Comparison of ENCODE assay signal across 29 cellular contexts in the genomic region with DNA sequence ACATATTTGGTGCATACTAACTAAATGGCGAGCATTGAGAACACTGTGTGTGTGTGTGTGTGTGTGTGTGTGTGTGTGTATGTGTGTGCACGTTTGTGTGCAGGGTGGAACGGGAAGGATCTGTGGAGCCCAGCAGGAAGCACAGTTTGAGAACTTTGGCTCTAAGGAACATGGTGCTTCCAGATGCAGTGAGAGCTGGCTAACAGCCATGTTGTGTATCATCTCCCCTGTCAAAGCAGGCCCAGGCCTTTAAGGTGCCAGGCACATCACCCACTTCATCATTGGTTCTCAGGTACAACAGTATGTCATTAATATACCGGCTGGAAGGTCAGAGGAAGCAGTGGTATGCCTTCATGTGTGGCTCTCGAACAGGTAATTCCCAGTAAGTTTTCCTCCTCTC.
"Had no signal": no experiment of that assay in that cellular context is flagged by ENCODE, and none has a peak within 500 bp of the region (broad histone marks: within the 10 kb centered on the region; RNA-seq: fewer than 3 reads in every experiment).

No MANE protein-coding gene starts in this region.

- H3K36me3 ChIP-seq: ascending aorta, breast epithelium, cardiac muscle cell, colonic mucosa, gastrocnemius medialis, heart right ventricle had no signal

- DNase-seq: activated CD4-positive, alpha-beta memory T cell treated with anti-CD3 and anti-CD28 coated beads, Interleukin-2, amount 10 ng/mL, durations not matched to agents 7 days and 5 days; activated CD4-positive, alpha-beta T cell treated with anti-CD3 and anti-CD28 coated beads for 1 hour; activated CD4-positive, alpha-beta T cell treated with anti-CD3 and anti-CD28 coated beads for 4 hours; activated CD4-positive, alpha-beta T cell treated with anti-CD3 and anti-CD28 coated beads, Interleukin-2, amount 10 ng/mL, durations not matched to agents 7 days and 5 days; activated CD4-positive, alpha-beta T cell treated with anti-CD3 and anti-CD28 coated beads, Interleukin-2, amount 50 U/mL, for 4 hours; activated CD8-positive, alpha-beta memory T cell treated with anti-CD3 and anti-CD28 coated beads, Interleukin-2, amount 50 U/mL, for 48 hours; activated gamma-delta T cell; activated naive CD4-positive, alpha-beta T cell; activated naive CD4-positive, alpha-beta T cell treated with anti-CD3 and anti-CD28 coated beads, Interleukin-2, amount 10 ng/mL, durations not matched to agents 7 days and 5 days; activated naive CD8-positive, alpha-beta T cell treated with anti-CD3 and anti-CD28 coated beads, Interleukin-2, amount 10 ng/mL, durations not matched to agents 7 days and 5 days; activated T-cell treated with anti-CD3 and anti-CD28 coated beads for 4 hours; activated T-cell treated with anti-CD3 and anti-CD28 coated beads, Interleukin-2, amount 50 U/mL, for 24 hours; activated T-cell treated with anti-CD3 and anti-CD28 coated beads, Interleukin-2, amount 50 U/mL, for 72 hours; central memory CD4-positive, alpha-beta T cell; cerebellar nuclear complex; colonic mucosa; effector CD8-positive, alpha-beta T cell; foreskin keratinocyte; gastrocnemius medialis; heart right ventricle; T-helper 2 cell had no signal

- H3K27ac Mint-ChIP-seq: activated CD4-positive, alpha-beta memory T cell treated with anti-CD3 and anti-CD28 coated beads, Interleukin-2, amount 10 ng/mL, durations not matched to agents 7 days and 5 days; activated CD4-positive, alpha-beta T cell treated with anti-CD3 and anti-CD28 coated beads, Interleukin-2, amount 10 ng/mL, durations not matched to agents 7 days and 5 days; activated naive CD4-positive, alpha-beta T cell treated with anti-CD3 and anti-CD28 coated beads, Interleukin-2, amount 10 ng/mL, durations not matched to agents 7 days and 5 days; activated naive CD8-positive, alpha-beta T cell treated with anti-CD3 and anti-CD28 coated beads, Interleukin-2, amount 10 ng/mL, durations not matched to agents 7 days and 5 days; activated T-cell treated with anti-CD3 and anti-CD28 coated beads, Interleukin-2, amount 50 U/mL, for 24 hours; activated T-cell treated with anti-CD3 and anti-CD28 coated beads, Interleukin-2, amount 50 U/mL, for 72 hours; brain; WTC11 had no signal

- H3K4me3 ChIP-seq: ascending aorta, breast epithelium, cardiac muscle cell, colonic mucosa, gastrocnemius medialis, heart right ventricle had no signal

- H3K36me3 Mint-ChIP-seq: activated naive CD4-positive, alpha-beta T cell treated with anti-CD3 and anti-CD28 coated beads, Interleukin-2, amount 10 ng/mL, durations not matched to agents 7 days and 5 days; activated naive CD4-positive, alpha-beta T cell treated with anti-CD3 and anti-CD28 coated beads, Interleukin-2, amount 50 U/mL, for 72 hours; activated naive CD8-positive, alpha-beta T cell treated with anti-CD3 and anti-CD28 coated beads, Interleukin-2, amount 10 ng/mL, durations not matched to agents 7 days and 5 days; brain; WTC11 had no signal

- H3K27ac ChIP-seq: ascending aorta, breast epithelium, cardiac muscle cell, colonic mucosa, epithelial cell of prostate, foreskin keratinocyte, gastrocnemius medialis, heart right ventricle, VCaP had no signal

- H3K9me3 Mint-ChIP-seq: activated CD4-positive, alpha-beta memory T cell treated with anti-CD3 and anti-CD28 coated beads, Interleukin-2, amount 10 ng/mL, durations not matched to agents 7 days and 5 days; activated CD4-positive, alpha-beta T cell treated with anti-CD3 and anti-CD28 coated beads, Interleukin-2, amount 10 ng/mL, durations not matched to agents 7 days and 5 days; activated naive CD4-positive, alpha-beta T cell treated with anti-CD3 and anti-CD28 coated beads, Interleukin-2, amount 10 ng/mL, durations not matched to agents 7 days and 5 days; activated naive CD4-positive, alpha-beta T cell treated with anti-CD3 and anti-CD28 coated beads, Interleukin-2, amount 50 U/mL, for 72 hours; activated naive CD8-positive, alpha-beta T cell treated with anti-CD3 and anti-CD28 coated beads, Interleukin-2, amount 10 ng/mL, durations not matched to agents 7 days and 5 days; activated T-cell treated with anti-CD3 and anti-CD28 coated beads, Interleukin-2, amount 50 U/mL, for 24 hours; activated T-cell treated with anti-CD3 and anti-CD28 coated beads, Interleukin-2, amount 50 U/mL, for 72 hours; brain had no signal

- H3K4me3 Mint-ChIP-seq: activated CD4-positive, alpha-beta memory T cell treated with anti-CD3 and anti-CD28 coated beads, Interleukin-2, amount 10 ng/mL, durations not matched to agents 7 days and 5 days; activated CD4-positive, alpha-beta T cell treated with anti-CD3 and anti-CD28 coated beads, Interleukin-2, amount 10 ng/mL, durations not matched to agents 7 days and 5 days; activated naive CD4-positive, alpha-beta T cell treated with anti-CD3 and anti-CD28 coated beads, Interleukin-2, amount 10 ng/mL, durations not matched to agents 7 days and 5 days; activated naive CD8-positive, alpha-beta T cell treated with anti-CD3 and anti-CD28 coated beads, Interleukin-2, amount 10 ng/mL, durations not matched to agents 7 days and 5 days; activated T-cell treated with anti-CD3 and anti-CD28 coated beads, Interleukin-2, amount 50 U/mL, for 24 hours; activated T-cell treated with anti-CD3 and anti-CD28 coated beads, Interleukin-2, amount 50 U/mL, for 72 hours; brain; WTC11 had no signal

- H3K4me1 ChIP-seq: ascending aorta, breast epithelium, colonic mucosa, foreskin keratinocyte, heart right ventricle had no signal

- H3K27me3 ChIP-seq: ascending aorta, breast epithelium, colonic mucosa, gastrocnemius medialis had no signal

- H3K9me3 ChIP-seq: ascending aorta, breast epithelium, colonic mucosa, gastrocnemius medialis, heart right ventricle had no signal

- H3K4me1 Mint-ChIP-seq: activated CD4-positive, alpha-beta memory T cell treated with anti-CD3 and anti-CD28 coated beads, Interleukin-2, amount 10 ng/mL, durations not matched to agents 7 days and 5 days; activated CD4-positive, alpha-beta T cell treated with anti-CD3 and anti-CD28 coated beads, Interleukin-2, amount 10 ng/mL, durations not matched to agents 7 days and 5 days; activated naive CD4-positive, alpha-beta T cell treated with anti-CD3 and anti-CD28 coated beads, Interleukin-2, amount 10 ng/mL, durations not matched to agents 7 days and 5 days; activated naive CD8-positive, alpha-beta T cell treated with anti-CD3 and anti-CD28 coated beads, Interleukin-2, amount 10 ng/mL, durations not matched to agents 7 days and 5 days had no signal

- H3K27me3 Mint-ChIP-seq: brain had no signal
